Comparison of ENCODE assay signal across 13 cellular contexts in the genomic region with DNA sequence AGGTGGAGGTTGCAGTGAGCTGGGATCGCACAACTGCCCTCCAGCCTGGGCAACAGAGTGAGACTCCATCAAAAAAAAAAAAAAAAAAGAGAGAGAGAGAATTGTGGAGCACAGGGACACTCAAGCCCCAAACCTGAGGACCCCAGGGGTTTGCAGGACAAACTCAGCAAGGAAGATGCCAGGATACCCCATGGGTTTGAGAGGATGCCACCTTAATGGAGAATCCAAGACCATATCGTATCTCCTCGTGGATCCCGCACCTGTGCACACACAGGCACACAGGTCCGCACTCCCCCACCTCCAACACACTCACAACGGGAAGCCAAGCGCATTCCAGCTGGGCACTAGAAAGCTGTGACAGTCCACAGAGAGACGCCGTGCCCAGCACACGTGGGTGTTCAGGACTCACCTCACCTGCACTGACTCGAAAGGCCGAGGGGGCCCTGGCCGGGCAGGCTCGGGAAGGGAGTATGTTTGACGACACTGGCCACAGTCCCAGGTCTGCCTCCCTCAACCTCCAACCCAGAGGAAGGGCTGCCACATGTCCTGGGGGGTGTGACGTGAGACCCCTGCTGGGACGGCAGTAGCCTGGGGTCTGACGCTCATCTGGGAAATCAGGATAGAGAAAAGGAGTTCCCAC. TPM values are rescaled to one million over a fixed set of nuclear protein-coding genes. Genes with fewer than 3 reads are reported as not detected.
DNase-seq lines count a peak whose midpoint lies in the region; ATAC-seq and TF ChIP-seq lines count a peak whose summit lies in the region.
"Had no signal": no experiment of that assay in that cellular context is flagged by ENCODE, and none has a peak within 500 bp of the region (broad histone marks: within the 10 kb centered on the region; RNA-seq: fewer than 3 reads in every experiment).

No MANE protein-coding gene starts in this region.

- H3K4me3 ChIP-seq in BLaER1 treated with 17β-estradiol and CSF1 and Interleukin-3, amounts not matched to agents 10 nM and 100 nM: no peak overlapping the region
- no peak overlapping the region for H3K4me3 ChIP-seq in osteoblast (ENCODE audit: insufficient read depth, low read length)
- H3K4me3 ChIP-seq: GM12878 had no signal

- H2AFZ ChIP-seq in osteoblast (ENCODE audit: low read length): no peak overlapping the region

- H3K79me2 ChIP-seq in osteoblast (ENCODE audit: insufficient read depth, low read length): no peaks in the 10 kb centered on the region

- no peak overlapping the region for H3K4me3 Mint-ChIP-seq in chondrocyte (ENCODE audit: unreplicated experiment)
- H3K4me3 Mint-ChIP-seq: CD4-positive, CD25-positive, alpha-beta regulatory T cell had no signal

- no peaks in the 10 kb centered on the region for H3K4me1 Mint-ChIP-seq in chondrocyte (ENCODE audit: low read depth)
- H3K4me1 Mint-ChIP-seq: CD4-positive, CD25-positive, alpha-beta regulatory T cell had no signal

- H3K4me2 ChIP-seq in BLaER1 treated with 17β-estradiol and CSF1 and Interleukin-3, amounts not matched to agents 10 nM and 100 nM: peak overlapping the region in 7 of 11 experiments; percentile 86 to 98 (median 96); a peak in 6 of 22 replicates
- H3K4me2 ChIP-seq in osteoblast (ENCODE audit: insufficient read depth, low read length): no peak overlapping the region

- no peak overlapping the region for H3K27ac Mint-ChIP-seq in chondrocyte (ENCODE audit: unreplicated experiment)
- H3K27ac Mint-ChIP-seq: CD4-positive, CD25-positive, alpha-beta regulatory T cell had no signal

- H3K36me3 Mint-ChIP-seq in chondrocyte (ENCODE audit: low read depth): no peaks in the 10 kb centered on the region
- H3K36me3 Mint-ChIP-seq: CD4-positive, CD25-positive, alpha-beta regulatory T cell had no signal

- peaks cover 0 to 4% (median 0%) of the 10 kb centered on the region in 11 experiments; a peak in 2 of 22 replicates for H4K20me1 ChIP-seq in BLaER1 treated with 17β-estradiol and CSF1 and Interleukin-3, amounts not matched to agents 10 nM and 100 nM
- no peaks in the 10 kb centered on the region for H4K20me1 ChIP-seq in osteoblast (ENCODE audit: insufficient read depth, low read length)

- 0 out of 22 replicates have a peak overlapping the region, but pooled peaks of 2 of the 11 experiments have one; percentile 4 to 5 for H3K9ac ChIP-seq in BLaER1 treated with 17β-estradiol and CSF1 and Interleukin-3, amounts not matched to agents 10 nM and 100 nM

- TF ChIP-seq CTCF in chondrocyte (IDR thresholded peaks at IDR 0.05) (no peak), osteoblast (IDR thresholded peaks at IDR 0.05; ENCODE audit: extremely low read depth, low read depth, low read length) (no peak)

- H3K27me3 ChIP-seq in BLaER1 treated with 17β-estradiol and CSF1 and Interleukin-3, amounts not matched to agents 10 nM and 100 nM: peaks cover 0 to 5% (median 0%) of the 10 kb centered on the region in 11 experiments; a peak in 2 of 22 replicates
- H3K27me3 ChIP-seq in osteoblast (ENCODE audit: insufficient read depth, low read length): no peaks in the 10 kb centered on the region

- H3K27me3 Mint-ChIP-seq in chondrocyte (ENCODE audit: low read depth): peaks cover 37% of the 10 kb centered on the region

- H3K4me1 ChIP-seq in BLaER1 treated with 17β-estradiol and CSF1 and Interleukin-3, amounts not matched to agents 10 nM and 100 nM: peaks cover 25 to 51% (median 38%) of the 10 kb centered on the region in 10 experiments
- no peaks in the 10 kb centered on the region for H3K4me1 ChIP-seq in osteoblast (ENCODE audit: insufficient read depth, low read length)

- no peaks in the 10 kb centered on the region for H3K9me3 Mint-ChIP-seq in chondrocyte (ENCODE audit: low read depth)
- H3K9me3 Mint-ChIP-seq: CD4-positive, CD25-positive, alpha-beta regulatory T cell had no signal

- ATAC-seq in HG03175 (IDR thresholded peaks at IDR 0.05; ENCODE audit: unreplicated experiment) (no peak), HG03097 (IDR thresholded peaks at IDR 0.05; ENCODE audit: low FRiP score, unreplicated experiment) (no peak)
- ATAC-seq: GM12878, HCT116 had no signal

- no peaks in the 10 kb centered on the region for H3K9me3 ChIP-seq in BLaER1 treated with 17β-estradiol and CSF1 and Interleukin-3, amounts not matched to agents 10 nM and 100 nM (replicated peaks in 1 of 11)
- H3K9me3 ChIP-seq in osteoblast (ENCODE audit: low read depth, low read length): no peaks in the 10 kb centered on the region

- no peaks in the 10 kb centered on the region for H3K36me3 ChIP-seq in BLaER1 treated with 17β-estradiol and CSF1 and Interleukin-3, amounts not matched to agents 10 nM and 100 nM
- H3K36me3 ChIP-seq in osteoblast (ENCODE audit: insufficient read depth, low read length): no peaks in the 10 kb centered on the region

- DNase-seq in DMS53 (lab: John Stamatoyannopoulos, UW) (peak; percentile 45), DMS53 treated with DMSO at 0.1 percent for 48 hours (lab: John Stamatoyannopoulos, UW; ENCODE audit: unreplicated experiment) (no peak), chondrocyte (ENCODE audit: low spot score) (peak; percentile 90), osteoblast (ENCODE audit: insufficient read length, low spot score, missing footprints) (peak; percentile 85)
- DNase-seq: CD4-positive, CD25-positive, alpha-beta regulatory T cell; DMS79 had no signal

- H3K27ac ChIP-seq in BLaER1 treated with 17β-estradiol and CSF1 and Interleukin-3, amounts not matched to agents 10 nM and 100 nM: peak overlapping the region in 4 of 11 experiments; percentile 72 to 83 (median 80); a peak in 5 of 22 replicates
- no peak overlapping the region for H3K27ac ChIP-seq in osteoblast (ENCODE audit: low read depth, low read length)
- H3K27ac ChIP-seq: 22Rv1 had no signal

RNA-seq across cellular contexts. Expression of a gene that starts 11.1 kb away (rescaled TPM):
- 0.23 to 1.0 TPM (median 0.42 TPM) in 3 replicates for total RNA-seq in chondrocyte
- total RNA-seq in osteoblast: under 0.01 TPM in 1 of 2 replicates, not detected in the other
- total RNA-seq: CD4-positive, CD25-positive, alpha-beta regulatory T cell; HT1080 had no signal

RNA-seq across cellular contexts. Expression of a gene that starts 30.3 kb away (rescaled TPM):
- 208 to 243 TPM (median 220 TPM) in 3 replicates for total RNA-seq in chondrocyte
- total RNA-seq in osteoblast: 93.0 and 99.3 TPM in 2 replicates

RNA-seq across cellular contexts. Expression of a gene that starts 36.9 kb away (rescaled TPM):
- total RNA-seq in chondrocyte: 15.6 to 19.9 TPM (median 17.9 TPM) in 3 replicates
- total RNA-seq in osteoblast: 10.6 and 42.7 TPM in 2 replicates
